In genomic region chr6:6008648-6009421, GRCh38 we compare ENCODE assay signal across 8 cellular contexts. TPM values are rescaled to one million over a fixed set of nuclear protein-coding genes. Genes with fewer than 3 reads are reported as not detected.
DNase-seq lines count a peak whose midpoint lies in the region; ATAC-seq, FAIRE-seq and TF ChIP-seq lines count a peak whose summit lies in the region.

No MANE protein-coding gene starts in this region.

- FAIRE-seq in urothelium cell line (lab: Jason Lieb, UNC) = no peak

- no peaks in the 10 kb centered on the region for H3K4me1 ChIP-seq in fibroblast of lung (ENCODE audit: control insufficient read depth, extremely low read depth, insufficient read depth, low read length)

- ATAC-seq in GM18511 (IDR thresholded peaks at IDR 0.05; ENCODE audit: unreplicated experiment) = peak; percentile 73
- ATAC-seq in HG03025 (IDR thresholded peaks at IDR 0.05; ENCODE audit: low FRiP score, unreplicated experiment) = peak; percentile 62
- peak; percentile 67 for ATAC-seq in activated CD8-positive, alpha-beta T cell treated with anti-CD3 and anti-CD28 coated beads for 36 hours

- CTCF ChIA-PET in activated CD8-positive, alpha-beta T cell treated with anti-CD3 and anti-CD28 coated beads for 36 hours (lab: Charles Lee) = interaction anchor here (0.8 to 3.2 kb wide), 3 partner anchors 13 to 14 kb away, joined by 3 to 18 read pairs (median 3); no protein-coding TSS in a partner anchor

- intact Hi-C loops in activated CD8-positive, alpha-beta T cell treated with anti-CD3 and anti-CD28 coated beads for 36 hours (cut with micrococcal nuclease) = no loop called here

- peak overlapping the region; percentile 12 to 45 (median 24) for H3K4me3 ChIP-seq in fibroblast of lung (replicated peaks in 1 of 4; ENCODE audit: control extremely low read depth in 1 of 4, insufficient read depth in 1 of 4, low read depth in 3 of 4, low read length in 4 of 4)

- peaks cover 38% of the 10 kb centered on the region for H3K4me1 Mint-ChIP-seq in activated CD8-positive, alpha-beta T cell treated with anti-CD3 and anti-CD28 coated beads for 36 hours (ENCODE audit: low read depth)
- peaks cover 45% of the 10 kb centered on the region for H3K4me1 Mint-ChIP-seq in nephron progenitor cell

- H3K27ac Mint-ChIP-seq in activated CD8-positive, alpha-beta T cell treated with anti-CD3 and anti-CD28 coated beads for 36 hours = peak overlapping the region; percentile 85
- H3K27ac Mint-ChIP-seq in nephron progenitor cell = no peak overlapping the region

- no peak overlapping the region for H3K9ac ChIP-seq in fibroblast of lung (ENCODE audit: insufficient read depth, low read length)

- peaks cover 62% of the 10 kb centered on the region for H3K27me3 Mint-ChIP-seq in activated CD8-positive, alpha-beta T cell treated with anti-CD3 and anti-CD28 coated beads for 36 hours
- peaks cover 72% of the 10 kb centered on the region for H3K27me3 Mint-ChIP-seq in nephron progenitor cell (ENCODE audit: low read depth, poor library complexity)

- POLR2A ChIA-PET in activated CD8-positive, alpha-beta T cell treated with anti-CD3 and anti-CD28 coated beads for 36 hours (lab: Charles Lee) = no interaction called here

- H3K36me3 ChIP-seq in fibroblast of lung (ENCODE audit: control insufficient read depth, insufficient read depth, low read length) = no peaks in the 10 kb centered on the region

- no peaks in the 10 kb centered on the region for H3K9me3 Mint-ChIP-seq in activated CD8-positive, alpha-beta T cell treated with anti-CD3 and anti-CD28 coated beads for 36 hours
- H3K9me3 Mint-ChIP-seq in nephron progenitor cell = no peaks in the 10 kb centered on the region

- no peak for TF ChIP-seq CTCF in activated CD8-positive, alpha-beta T cell treated with anti-CD3 and anti-CD28 coated beads for 36 hours (IDR thresholded peaks at IDR 0.05)
- TF ChIP-seq CTCF in fibroblast of lung (conservative IDR thresholded peaks at IDR 0.05 in 1 of 2, IDR thresholded peaks at IDR 0.05 in 1 of 2; ENCODE audit: low read depth in 1 of 2, low read length in 2 of 2) (no peak), nephron progenitor cell (IDR thresholded peaks at IDR 0.05) (no peak)

- peak overlapping the region; percentile 61 for H3K4me2 ChIP-seq in fibroblast of lung (ENCODE audit: extremely low read depth, insufficient read depth, low read length)

- no peaks in the 10 kb centered on the region for H3K9me3 ChIP-seq in fibroblast of lung (ENCODE audit: control insufficient read depth, insufficient read depth, low read depth, low read length)

- no peaks in the 10 kb centered on the region for H3K79me2 ChIP-seq in fibroblast of lung (ENCODE audit: control insufficient read depth, insufficient read depth, low read length)

- H3K27me3 ChIP-seq in fibroblast of lung (ENCODE audit: control insufficient read depth, insufficient read depth, low read length) = peaks cover 40% of the 10 kb centered on the region

- peaks cover 2% of the 10 kb centered on the region for H3K36me3 Mint-ChIP-seq in activated CD8-positive, alpha-beta T cell treated with anti-CD3 and anti-CD28 coated beads for 36 hours (ENCODE audit: low read depth)
- H3K36me3 Mint-ChIP-seq in nephron progenitor cell (ENCODE audit: low read depth) = no peaks in the 10 kb centered on the region

- DNase-seq in AG08396 (ENCODE audit: low spot score) = peak; percentile 85
- DNase-seq in NCI-H2227 treated with DMSO at 0.1 percent for 48 hours (lab: John Stamatoyannopoulos, UW) = peak; percentile 90
- peak; percentile 80 for DNase-seq in activated CD8-positive, alpha-beta T cell treated with anti-CD3 and anti-CD28 coated beads for 36 hours
- DNase-seq in fibroblast of lung (ENCODE audit: low read depth in 2 of 2) = no peak
- peak; percentile 88 for DNase-seq in nephron progenitor cell
- peak; percentile 88 for DNase-seq in urothelium cell line (ENCODE audit: low spot score)

- H3K27ac ChIP-seq in fibroblast of lung (ENCODE audit: insufficient read depth, low read length) = no peak overlapping the region

- H2AFZ ChIP-seq in fibroblast of lung (ENCODE audit: low read length) = no peak overlapping the region

- H4K20me1 ChIP-seq in fibroblast of lung (ENCODE audit: control insufficient read depth, extremely low read depth, insufficient read depth, low read length) = no peaks in the 10 kb centered on the region

- H3K4me3 Mint-ChIP-seq in activated CD8-positive, alpha-beta T cell treated with anti-CD3 and anti-CD28 coated beads for 36 hours = peak overlapping the region; percentile 79
- H3K4me3 Mint-ChIP-seq in nephron progenitor cell = peak overlapping the region; percentile 82

RNA-seq across cellular contexts. Expression of gene NRN1, which starts 2.1 kb away (rescaled TPM):
- total RNA-seq in activated CD8-positive, alpha-beta T cell treated with anti-CD3 and anti-CD28 coated beads for 36 hours = 1 to 10 TPM; 5.9 to 7.1 TPM
- total RNA-seq in fibroblast of lung = under 0.01 TPM in 1 of 2 replicates, not detected in the other
- 0.06 and 0.12 TPM in 2 replicates for polyA plus RNA-seq in fibroblast of lung
- 0.15 TPM in 1 of 2 replicates, not detected in the other for polyA plus RNA-seq in fibroblast of lung (2012)
- polyA minus RNA-seq in fibroblast of lung (ENCODE audit: low replicate concordance) = not detected in 2 replicates

Comparison
In these comparisons a context has a peak if more than half of its experiments do, and no peak if none do; other contexts are left out.
1. DNase-seq: peak in AG08396 (single experiment), NCI-H2227 treated with DMSO at 0.1 percent for 48 hours (single experiment), activated CD8-positive, alpha-beta T cell treated with anti-CD3 and anti-CD28 coated beads for 36 hours (single experiment), nephron progenitor cell (single experiment) and urothelium cell line (single experiment); none in fibroblast of lung (0 of 2).
2. Peak in every context shown above with its lines, with median percentiles within 50 percentile points of each other: ATAC-seq.